In genomic region chr17:57861000-57861736, GRCh38 we compare ENCODE assay signal across 8 cellular contexts. TPM values are rescaled to one million over a fixed set of nuclear protein-coding genes. Genes with fewer than 3 reads are reported as not detected.
DNase-seq lines count a peak whose midpoint lies in the region; ATAC-seq, FAIRE-seq and TF ChIP-seq lines count a peak whose summit lies in the region.

No MANE protein-coding gene starts in this region.

- no peaks in the 10 kb centered on the region for H3K27me3 ChIP-seq in ACC112 (ENCODE audit: insufficient read depth, low read length)
- no peaks in the 10 kb centered on the region; a peak in 2 of 4 replicates for H3K27me3 ChIP-seq in GM12878 (replicated peaks in 1 of 2; ENCODE audit: control insufficient read depth in 2 of 2, insufficient read depth in 2 of 2, low read length in 1 of 2)
- peaks cover 31% of the 10 kb centered on the region for H3K27me3 ChIP-seq in iPS-18a (ENCODE audit: control insufficient read depth, insufficient read depth, low read length)
- H3K27me3 ChIP-seq in skeletal muscle satellite cell (ENCODE audit: control insufficient read depth, insufficient read depth, low read length) = no peaks in the 10 kb centered on the region

- H3K27ac ChIP-seq in ACC112 (ENCODE audit: low read depth, low read length) (peak overlapping the region; percentile 25; the same call in 1 of the 2 replicates), GM12878 (ENCODE audit: control insufficient read depth, insufficient read depth) (no peak overlapping the region), iPS-18a (ENCODE audit: low read length) (no peak overlapping the region)

- H3K79me2 ChIP-seq in ACC112 (ENCODE audit: control insufficient read depth, insufficient read depth, low read length, unreplicated experiment) (no peaks in the 10 kb centered on the region), GM12878 (ENCODE audit: control insufficient read depth, insufficient read depth, low read length) (no peaks in the 10 kb centered on the region)

- H3K9me3 ChIP-seq in GM12878 (replicated peaks; ENCODE audit: control insufficient read depth, insufficient read depth, low read length) = no peaks in the 10 kb centered on the region
- H3K9me3 ChIP-seq in iPS-18a (ENCODE audit: control insufficient read depth, low read depth, low read length) = no peaks in the 10 kb centered on the region
- H3K9me3 ChIP-seq in skeletal muscle satellite cell (replicated peaks; ENCODE audit: low read length) = no peaks in the 10 kb centered on the region

- TF ChIP-seq EP300 in GM12878 (IDR thresholded peaks at IDR 0.05; ENCODE audit: borderline replicate concordance in 1 of 2, control insufficient read depth in 1 of 2, low read depth in 2 of 2, low read length in 2 of 2) = no peak

- TF ChIP-seq POLR2A in GM12892 (IDR thresholded peaks at IDR 0.05; ENCODE audit: low read depth, low read length) (no peak), GM12878 (IDR thresholded peaks at IDR 0.05; ENCODE audit: low read depth, low read length) (no peak)

- H2AFZ ChIP-seq in ACC112 (ENCODE audit: low read length, unreplicated experiment) (peak overlapping the region; percentile 17), GM12878 (ENCODE audit: control insufficient read depth, low read depth, low read length) (peak overlapping the region; percentile 1; the same call in 1 of the 2 replicates)

- intact Hi-C loops in GM12878 (cut with micrococcal nuclease; ENCODE audit: unreplicated experiment) = no loop called here

- H3K4me3 ChIP-seq in ACC112 (ENCODE audit: low read depth, low read length) = peak overlapping the region; percentile 77
- peak overlapping the region; percentile 38; the same call in 1 of the 2 replicates for H3K4me3 ChIP-seq in GM12878
- H3K4me3 ChIP-seq in iPS-18a (ENCODE audit: low read length) = peak overlapping the region; percentile 64
- H3K4me3 ChIP-seq in skeletal muscle satellite cell (ENCODE audit: low read length) = peak overlapping the region; percentile 70

- FAIRE-seq in GM12892 (lab: Jason Lieb, UNC) (peak; percentile 77), GM12878 (lab: Jason Lieb, UNC) (no peak)

- DNase-seq in GM12892 (ENCODE audit: insufficient read length) = no peak
- peak; percentile 73 for DNase-seq in RPMI8226
- no peak for DNase-seq in GM12878 (ENCODE audit: low read depth, low spot score)
- DNase-seq in NK-92 treated with Interleukin-12 subunit alpha and Interleukin-12 subunit beta, amount 100 ng/mL, for 24 hours (lab: John Stamatoyannopoulos, UW) = no peak
- DNase-seq in HPDE6-E6E7 (ENCODE audit: extremely low spot score) = no peak

- BruUV-seq in GM12878 (replicated peaks; lab: Mats Ljungman, UMichigan) = no TSS peak

- POLR2A ChIA-PET in GM12878 (lab: Charles Lee) = interaction anchor here (1.0 to 4.0 kb wide), 4 partner anchors 79 to 138 kb away, joined by 3 to 17 read pairs (median 6); no protein-coding TSS in a partner anchor

- no peaks in the 10 kb centered on the region for H4K20me1 ChIP-seq in GM12878 (ENCODE audit: control insufficient read depth, insufficient read depth)

- peaks cover 21% of the 10 kb centered on the region for H3K4me1 ChIP-seq in ACC112 (ENCODE audit: control insufficient read depth, insufficient read depth, low read length, unreplicated experiment)
- peaks cover 3% of the 10 kb centered on the region; the same call in 1 of the 2 replicates for H3K4me1 ChIP-seq in GM12878 (ENCODE audit: control insufficient read depth, insufficient read depth, low read length)
- peaks cover 21% of the 10 kb centered on the region for H3K4me1 ChIP-seq in iPS-18a (ENCODE audit: control insufficient read depth, low read depth, low read length)
- peaks cover 25% of the 10 kb centered on the region for H3K4me1 ChIP-seq in skeletal muscle satellite cell (ENCODE audit: control insufficient read depth, insufficient read depth, low read length)

- SMC1A ChIA-PET in GM12878 (lab: Charles Lee; ENCODE audit: uncharacterized antibody, unreplicated experiment) = interaction anchor here (0.7 to 14.5 kb wide), 21 partner anchors 9 to 253 kb away, joined by 3 to 341 read pairs (median 8); partner anchors contain the start of genes CUEDC1, MRPS23 and SRSF1

- no peak for TF ChIP-seq CTCF in GM12878 (IDR thresholded peaks at IDR 0.05 in 2 of 3, conservative IDR thresholded peaks at IDR 0.05 in 1 of 3; ENCODE audit: control insufficient read depth in 2 of 3, extremely low read depth in 1 of 3, insufficient read depth in 1 of 3, low read depth in 3 of 3, low read length in 3 of 3)

- no peaks in the 10 kb centered on the region for H3K36me3 ChIP-seq in ACC112 (ENCODE audit: insufficient read depth, low read length)
- no peaks in the 10 kb centered on the region for H3K36me3 ChIP-seq in GM12878 (ENCODE audit: control insufficient read depth in 2 of 2, insufficient read depth in 2 of 2, low read length in 1 of 2)
- no peaks in the 10 kb centered on the region for H3K36me3 ChIP-seq in iPS-18a (ENCODE audit: control insufficient read depth, low read depth, low read length)
- peaks cover 21% of the 10 kb centered on the region for H3K36me3 ChIP-seq in skeletal muscle satellite cell (ENCODE audit: insufficient read depth, low read length)

- CTCF ChIA-PET in GM12878 (lab: Yijun Ruan, JAX) = interaction anchor here (0.8 to 18.2 kb wide), 17 partner anchors 8 to 252 kb away, joined by 3 to 708 read pairs (median 6); partner anchors contain the start of genes CUEDC1, MRPS23 and SRSF1

- in situ Hi-C loops in GM12878 (cut with MboI) = no loop called here

- peak; percentile 67 for ATAC-seq in GM12878

- no peak for TF ChIP-seq RAD21 in GM12878 (IDR thresholded peaks at IDR 0.05; ENCODE audit: insufficient read depth, low read depth, low read length)

- no peak overlapping the region for H3K9ac ChIP-seq in GM12878 (ENCODE audit: control insufficient read depth, insufficient read depth, low read length)
- peak overlapping the region; percentile 4 for H3K9ac ChIP-seq in iPS-18a (ENCODE audit: low read length)
- H3K9ac ChIP-seq in skeletal muscle satellite cell (ENCODE audit: low read depth, low read length) = peak overlapping the region; percentile 69

- WGBS in GM12878 (ENCODE audit: insufficient coverage, insufficient replicate concordance, low lambda C conversion rate, missing lambda C conversion rate) = 3% methylated on average over 28 of the region's 28 CpGs

- RAD21 ChIA-PET in GM12878 (lab: Charles Lee; ENCODE audit: unreplicated experiment) = interaction anchor here (0.5 to 10.0 kb wide), 21 partner anchors 9 to 608 kb away, joined by 3 to 239 read pairs (median 4); partner anchors contain the start of genes MRPS23, SRSF1 and VEZF1

- H3K4me2 ChIP-seq in GM12878 (ENCODE audit: control insufficient read depth, insufficient read depth) = peak overlapping the region; percentile 78
- H3K4me2 ChIP-seq in skeletal muscle satellite cell (ENCODE audit: low read length) = peak overlapping the region; percentile 86

TF ChIP-seq in GM12878, 131 proteins besides CTCF, POLR2A, EP300 and RAD21:
- no peak for TF ChIP-seq GATAD2B (conservative IDR thresholded peaks at IDR 0.05; ENCODE audit: low read depth)
- TF ChIP-seq SREBF1 (IDR thresholded peaks at IDR 0.05; ENCODE audit: low read length) = no peak
- TF ChIP-seq NFYA (IDR thresholded peaks at IDR 0.05; ENCODE audit: borderline replicate concordance, low read depth, low read length) = no peak
- no peak for TF ChIP-seq NBN (IDR thresholded peaks at IDR 0.05)
- TF ChIP-seq IKZF1 (conservative IDR thresholded peaks at IDR 0.05) = peak; percentile 45
- no peak for TF ChIP-seq PBX3 (IDR thresholded peaks at IDR 0.05; ENCODE audit: insufficient replicate concordance, low read depth, low read length)
- peak; percentile 31 for TF ChIP-seq SUZ12 (IDR thresholded peaks at IDR 0.05; ENCODE audit: unreplicated experiment)
- no peak for TF ChIP-seq BMI1 (IDR thresholded peaks at IDR 0.05; ENCODE audit: borderline replicate concordance)
TF ChIP-seq in GM12878: peak in this region for 2.

RNA-seq across cellular contexts. Expression of gene MRPS23, which starts 11.3 kb away (rescaled TPM):
- polyA plus RNA-seq in GM12892 (2012; ENCODE audit: missing spikeins) = 83.1 TPM
- total RNA-seq in GM12878 (2013; cell fraction: nucleolus; rRNA removed) = 29.8 and 30.2 TPM in 2 replicates
- total RNA-seq in GM12878 (2014; rRNA removed) (52.0 and 65.3 TPM in 2 replicates), GM12878 (2014; rRNA removed; fragmentation: Illumina TruSeq; extraction: Trizol) (74.9 and 87.0 TPM in 2 replicates), GM12878 (2021) (69.0 and 76.8 TPM in 2 replicates)
- polyA plus RNA-seq in GM12878 (2011; ENCODE audit: low read depth) = 41.5 TPM
- polyA plus RNA-seq in GM12878 (2011; rRNA removed) (76.8 and 84.7 TPM in 2 replicates), GM12878 (2014; fragmentation: Illumina TruSeq; extraction: Trizol) (51.8 and 75.0 TPM in 2 replicates), GM12878 (2014; fragmentation: Nextera tagmentation; extraction: Ambion mirVana) (100 to 1,000 TPM; 186 to 237 TPM), GM12878 (2014; rRNA removed) (88.9 and 95.3 TPM in 2 replicates), GM12878 (2016; fragmentation: Nextera tagmentation; extraction: Ambion mirVana) (100 to 1,000 TPM; 116 to 120 TPM)
- polyA plus RNA-seq in GM12878 (2011; cell fraction: cytosol; rRNA removed) = 40.3 and 58.5 TPM in 2 replicates
- 32.9 and 47.2 TPM in 2 replicates for polyA plus RNA-seq in GM12878 (2011; cell fraction: nucleus; rRNA removed)
- polyA plus RNA-seq in GM12878 (2012) = 41.4 and 49.7 TPM in 2 replicates
- polyA minus RNA-seq in GM12878 (2011; rRNA and poly(A)+ RNA removed) = 18.6 and 25.4 TPM in 2 replicates
- 5.7 and 8.6 TPM in 2 replicates for polyA minus RNA-seq in GM12878 (2011; cell fraction: cytosol; rRNA and poly(A)+ RNA removed)
- 13.5 and 23.5 TPM in 2 replicates for polyA minus RNA-seq in GM12878 (2011; cell fraction: nucleus; rRNA and poly(A)+ RNA removed)
- 17.7 and 19.0 TPM in 2 replicates for total RNA-seq in skeletal muscle satellite cell (2012; rRNA removed)
